ENCODE assay signal across 8 cellular contexts in the genomic region with DNA sequence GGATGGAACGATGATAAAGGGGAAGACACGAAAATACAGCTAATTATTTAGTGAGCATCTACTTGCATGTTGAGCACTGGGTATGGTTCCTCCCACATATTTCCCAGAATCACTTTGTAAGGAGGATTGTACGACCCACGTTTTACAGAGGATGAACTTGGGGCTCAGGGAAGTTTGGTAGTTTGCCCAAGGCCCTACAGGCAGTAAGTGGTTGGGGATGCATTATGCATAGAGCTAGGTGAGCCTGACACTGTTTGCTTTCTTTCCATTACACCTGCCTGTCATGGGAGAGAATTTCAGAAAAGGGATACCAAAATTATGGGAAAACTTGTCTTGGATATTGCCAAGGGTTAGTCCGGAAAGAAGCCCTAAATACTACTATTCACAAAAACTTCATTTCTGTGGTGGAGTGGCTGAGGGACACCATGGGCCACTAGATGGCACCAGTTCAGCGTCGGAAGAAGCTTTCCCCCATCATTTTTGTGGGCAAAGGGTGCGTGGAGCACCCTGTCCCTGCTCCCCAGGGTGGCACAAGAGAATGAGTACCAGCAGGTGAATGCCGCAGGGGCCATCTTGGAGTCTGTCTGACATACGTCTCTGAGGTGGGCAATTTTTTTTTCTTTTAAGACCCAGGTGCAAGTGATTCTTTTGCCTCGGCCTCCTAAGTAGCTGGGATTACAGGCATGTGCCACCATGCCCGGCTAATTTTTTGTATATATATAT. TPM values are rescaled to one million over a fixed set of nuclear protein-coding genes. Genes with fewer than 3 reads are reported as not detected.
A peak's percentile ranks its signal among the peaks of the same experiment; 100 is the strongest.
DNase-seq lines count a peak whose midpoint lies in the region; ATAC-seq, FAIRE-seq and TF ChIP-seq lines count a peak whose summit lies in the region.

No MANE protein-coding gene starts in this region.

- peak; percentile 77 to 84 for TF ChIP-seq RAD21 in K562 (CRISPR knock-in tag; conservative IDR thresholded peaks at IDR 0.05 in 1 of 2, IDR thresholded peaks at IDR 0.05 in 1 of 2)

- H3K27ac ChIP-seq in K562 (ENCODE audit: extremely low read depth, low read depth, low read length) (no peak overlapping the region), keratinocyte (ENCODE audit: control insufficient read depth, insufficient read depth, low read length) (no peak overlapping the region)

- POLR2A ChIA-PET in K562 (lab: Yijun Ruan, JAX), result interaction anchor here (1.2 kb wide), 1 partner anchor 20 kb away, joined by 3 read pairs; no protein-coding TSS in a partner anchor

- H3K4me2 ChIP-seq in K562 (ENCODE audit: insufficient read depth, low read length) (no peak overlapping the region), keratinocyte (ENCODE audit: control insufficient read depth, extremely low read depth, insufficient read depth, low read depth, low read length) (no peak overlapping the region)

- no TSS peak for BruUV-seq in K562 (replicated peaks; lab: Mats Ljungman, UMichigan)

- WGBS in K562 (ENCODE audit: insufficient coverage, low coverage, missing lambda C conversion rate), result 26% methylated on average over 10 of the region's 12 CpGs

- H3K79me2 ChIP-seq in K562 (ENCODE audit: control insufficient read depth, insufficient read depth, low read length) (no peaks in the 10 kb centered on the region), keratinocyte (ENCODE audit: control insufficient read depth, insufficient read depth, low read length) (no peaks in the 10 kb centered on the region)

- CTCF ChIA-PET in K562 (lab: Yijun Ruan, JAX; ENCODE audit: low intra/inter-chr PET ratio), result interaction anchor here (1.2 to 2.3 kb wide), 3 partner anchors 218 to 348 kb away, joined by 3 to 15 read pairs (median 4); no protein-coding TSS in a partner anchor

- H3K9me1 ChIP-seq in K562 (ENCODE audit: control insufficient read depth, insufficient read depth, low read length) (no peaks in the 10 kb centered on the region), keratinocyte (ENCODE audit: control insufficient read depth, extremely low read depth, insufficient read depth, low read length) (no peaks in the 10 kb centered on the region)

- H3K9ac ChIP-seq in K562 (ENCODE audit: insufficient read depth in 1 of 2, low read depth in 2 of 2, low read length in 2 of 2) (no peak overlapping the region), keratinocyte (ENCODE audit: control insufficient read depth, extremely low read depth, insufficient read depth, low read length) (no peak overlapping the region)

- H3K9me3 ChIP-seq in K562 (replicated peaks; ENCODE audit: control insufficient read depth, insufficient read depth, low read depth, low read length) (no peaks in the 10 kb centered on the region), keratinocyte (ENCODE audit: control insufficient read depth, low read depth, low read length) (no peaks in the 10 kb centered on the region)

- H3K4me3 ChIP-seq in K562 (no peak overlapping the region), keratinocyte (ENCODE audit: control insufficient read depth in 2 of 3, extremely low read depth in 1 of 3, insufficient read depth in 2 of 3, low read depth in 1 of 3, low read length in 3 of 3) (no peak overlapping the region)

- no peak for TF ChIP-seq EP300 in K562 (IDR thresholded peaks at IDR 0.05; ENCODE audit: low read length)

- peaks cover 0 to 4% of the 10 kb centered on the region in 2 experiments; a peak in 3 of 5 replicates for H3K4me1 ChIP-seq in K562 (replicated peaks in 1 of 2; ENCODE audit: control insufficient read depth in 2 of 2, insufficient read depth in 2 of 2, low read length in 2 of 2)
- no peaks in the 10 kb centered on the region for H3K4me1 ChIP-seq in keratinocyte (ENCODE audit: control insufficient read depth, extremely low read depth, insufficient read depth, low read length)

- FAIRE-seq in K562 (lab: Jason Lieb, UNC), result peak; percentile 74
- FAIRE-seq in keratinocyte (lab: Jason Lieb, UNC), result peak; percentile 90

- peak; percentile 82 for TF ChIP-seq CTCF in GM12874 (IDR thresholded peaks at IDR 0.05; ENCODE audit: insufficient read depth, low read depth, low read length)
- TF ChIP-seq CTCF in K562 (IDR thresholded peaks at IDR 0.05 in 2 of 3, conservative IDR thresholded peaks at IDR 0.05 in 1 of 3; ENCODE audit: insufficient read depth in 2 of 3, low read depth in 1 of 3, low read length in 3 of 3), result peak; percentile 71 to 79 (median 73)
- TF ChIP-seq CTCF in keratinocyte (optimal IDR thresholded peaks at IDR 0.05 in 1 of 3, IDR thresholded peaks at IDR 0.05 in 1 of 3, conservative IDR thresholded peaks at IDR 0.05 in 1 of 3; ENCODE audit: extremely low read depth in 1 of 3, insufficient read depth in 2 of 3, low read length in 3 of 3), result peak; percentile 89 to 95 (median 90)

- H3K36me3 ChIP-seq in K562 (ENCODE audit: control insufficient read depth, insufficient read depth, low read length), result no peaks in the 10 kb centered on the region
- H3K36me3 ChIP-seq in keratinocyte (ENCODE audit: control insufficient read depth in 2 of 2, extremely low read depth in 1 of 2, insufficient read depth in 2 of 2, low read length in 2 of 2), result no peaks in the 10 kb centered on the region

- dilution Hi-C loops in keratinocyte (cut with MboI; ENCODE audit: extremely low pct_ligation_motif_present, low sequenced_read_pairs), result no loop called here

- intact Hi-C loops in K562 (cut with micrococcal nuclease), result loop anchor here (1.0 to 5.0 kb wide), 4 partner anchors 48 to 349 kb away; no protein-coding TSS in a partner anchor

- H3K27me3 ChIP-seq in K562 (ENCODE audit: control insufficient read depth in 2 of 2, insufficient read depth in 2 of 2, low read length in 2 of 2) (peaks cover 2 to 4% of the 10 kb centered on the region in 2 experiments; a peak in 2 of 5 replicates), keratinocyte (ENCODE audit: control insufficient read depth, extremely low read depth, insufficient read depth, low read length) (no peaks in the 10 kb centered on the region)

- in situ Hi-C loops in K562 (cut with MboI), result loop anchor here (5.0 kb wide), 1 partner anchor 352 kb away; no protein-coding TSS in a partner anchor

- no peaks in the 10 kb centered on the region for H4K20me1 ChIP-seq in K562 (replicated peaks; ENCODE audit: control insufficient read depth, insufficient read depth, low read length)
- no peaks in the 10 kb centered on the region for H4K20me1 ChIP-seq in keratinocyte (ENCODE audit: control insufficient read depth, extremely low read depth, insufficient read depth, low read length)

- H2AFZ ChIP-seq in K562 (ENCODE audit: low read depth, low read length) (no peak overlapping the region), keratinocyte (ENCODE audit: control insufficient read depth, low read length) (no peak overlapping the region)

- no peak for TF ChIP-seq POLR2A in K562 (conservative IDR thresholded peaks at IDR 0.05)

- DNase-seq in NCI-H146 (lab: John Stamatoyannopoulos, UW) (peak; percentile 93), T-helper 9 cell (peak; percentile 33), K562 (ENCODE audit: extremely low read depth in 1 of 4, low spot score in 3 of 4) (peak; percentile 39 to 53 (median 43)), keratinocyte (ENCODE audit: low read depth, low spot score) (no peak)
- DNase-seq in stimulated activated CD4-positive, alpha-beta T cell treated with anti-CD3 and anti-CD28 coated beads, Interleukin-4, amount 100 ng/mL, for 1 hour, result peak; percentile 56

- peak; percentile 84 for ATAC-seq in K562
- no peak for ATAC-seq in HG02885 (IDR thresholded peaks at IDR 0.05; ENCODE audit: poor library complexity, unreplicated experiment)
- ATAC-seq in GM21576 (IDR thresholded peaks at IDR 0.05; ENCODE audit: unreplicated experiment), result no peak

RNA-seq across cellular contexts. Expression of a gene that starts 18.3 kb away (rescaled TPM):
- 447 and 823 TPM in 2 replicates for total RNA-seq in K562 (2011; cell fraction: chromatin; rRNA removed; ENCODE audit: low replicate concordance)
- 475 and 541 TPM in 2 replicates for total RNA-seq in K562 (2011; cell fraction: nucleolus; rRNA removed)
- total RNA-seq in K562 (2011; cell fraction: nucleoplasm; rRNA removed), result 825 and 1,264 TPM in 2 replicates
- total RNA-seq in K562 (2014; rRNA removed), result 1,802 and 1,882 TPM in 2 replicates
- total RNA-seq in K562 (2014; rRNA removed; fragmentation: Illumina TruSeq; extraction: Trizol), result 2,908 and 3,069 TPM in 2 replicates
- 2,586 and 2,715 TPM in 2 replicates for total RNA-seq in K562 (2015; rRNA removed; fragmentation: Illumina TruSeq; extraction: Trizol)
- 1,616 and 1,743 TPM in 2 replicates for total RNA-seq in K562 (2021)
- 3,820 and 3,853 TPM in 2 replicates for polyA plus RNA-seq in K562 (2011; rRNA removed)
- polyA plus RNA-seq in K562 (2011; cell fraction: cytosol; rRNA removed), result 1,711 and 3,017 TPM in 2 replicates
- polyA plus RNA-seq in K562 (2011; cell fraction: nucleus; rRNA removed), result 903 and 1,882 TPM in 2 replicates
- polyA plus RNA-seq in K562 (2012), result 3,078 and 3,615 TPM in 2 replicates
- 2,347 and 2,369 TPM in 2 replicates for polyA plus RNA-seq in K562 (2014; fragmentation: Illumina TruSeq; extraction: Trizol)
- 1,000 to 10,000 TPM; 1,742 to 1,931 TPM for polyA plus RNA-seq in K562 (2014; fragmentation: Nextera tagmentation; extraction: Ambion mirVana)
- 2,595 and 2,810 TPM in 2 replicates for polyA plus RNA-seq in K562 (2014; rRNA removed)
- 1,907 and 2,118 TPM in 2 replicates for polyA minus RNA-seq in K562 (2011; rRNA and poly(A)+ RNA removed)
- polyA minus RNA-seq in K562 (2011; cell fraction: cytosol; rRNA and poly(A)+ RNA removed), result 464 and 522 TPM in 2 replicates
- polyA minus RNA-seq in K562 (2011; cell fraction: nucleus; rRNA and poly(A)+ RNA removed), result 222 and 477 TPM in 2 replicates
- polyA plus RNA-seq in keratinocyte, result 3,809 to 4,739 TPM (median 4,388 TPM) in 3 replicates
- 1,486 TPM for polyA plus RNA-seq in keratinocyte (2011; ENCODE audit: low read depth)
- polyA plus RNA-seq in keratinocyte (2011; cell fraction: cytosol; rRNA removed), result 5,028 and 6,018 TPM in 2 replicates
- polyA plus RNA-seq in keratinocyte (2011; cell fraction: nucleus; rRNA removed), result 1,341 and 1,534 TPM in 2 replicates
- polyA plus RNA-seq in keratinocyte (2012; ENCODE audit: low replicate concordance), result 3,209 and 5,443 TPM in 2 replicates
- polyA minus RNA-seq in keratinocyte, result 593 to 1,842 TPM (median 1,476 TPM) in 3 replicates
- 1,010 TPM for polyA minus RNA-seq in keratinocyte (2011; cell fraction: cytosol; rRNA and poly(A)+ RNA removed)
- polyA minus RNA-seq in keratinocyte (2011; cell fraction: nucleus; rRNA and poly(A)+ RNA removed), result 213 and 300 TPM in 2 replicates

RNA-seq across cellular contexts. Expression of a gene that starts 23.5 kb away (rescaled TPM):
- total RNA-seq in K562 (2011; cell fraction: chromatin; rRNA removed; ENCODE audit: low replicate concordance), result 5.0 and 10.9 TPM in 2 replicates
- total RNA-seq in K562 (2011; cell fraction: nucleolus; rRNA removed), result 4.2 and 5.0 TPM in 2 replicates
- 6.8 and 14.1 TPM in 2 replicates for total RNA-seq in K562 (2011; cell fraction: nucleoplasm; rRNA removed)
- total RNA-seq in K562 (2014; rRNA removed), result 8.5 and 9.6 TPM in 2 replicates
- total RNA-seq in K562 (2014; rRNA removed; fragmentation: Illumina TruSeq; extraction: Trizol), result 20.1 and 25.8 TPM in 2 replicates
- total RNA-seq in K562 (2015; rRNA removed; fragmentation: Illumina TruSeq; extraction: Trizol), result 10.5 and 14.3 TPM in 2 replicates
- 20.4 and 23.2 TPM in 2 replicates for total RNA-seq in K562 (2021)
- polyA plus RNA-seq in K562 (2011; rRNA removed), result 11.5 and 18.7 TPM in 2 replicates
- 10.0 and 11.9 TPM in 2 replicates for polyA plus RNA-seq in K562 (2011; cell fraction: cytosol; rRNA removed)
- polyA plus RNA-seq in K562 (2011; cell fraction: nucleus; rRNA removed), result 3.9 and 6.2 TPM in 2 replicates
- polyA plus RNA-seq in K562 (2012), result 12.6 and 22.2 TPM in 2 replicates
- polyA plus RNA-seq in K562 (2014; fragmentation: Illumina TruSeq; extraction: Trizol), result 17.6 and 21.2 TPM in 2 replicates
- 10 to 100 TPM; 30.1 to 35.0 TPM for polyA plus RNA-seq in K562 (2014; fragmentation: Nextera tagmentation; extraction: Ambion mirVana)
- polyA plus RNA-seq in K562 (2014; rRNA removed), result 28.8 and 32.5 TPM in 2 replicates
- 1.6 and 2.2 TPM in 2 replicates for polyA minus RNA-seq in K562 (2011; rRNA and poly(A)+ RNA removed)
- 2.4 and 4.2 TPM in 2 replicates for polyA minus RNA-seq in K562 (2011; cell fraction: cytosol; rRNA and poly(A)+ RNA removed)
- 1.5 and 3.1 TPM in 2 replicates for polyA minus RNA-seq in K562 (2011; cell fraction: nucleus; rRNA and poly(A)+ RNA removed)
- 22.7 to 35.7 TPM (median 23.5 TPM) in 3 replicates for polyA plus RNA-seq in keratinocyte
- polyA plus RNA-seq in keratinocyte (2011; ENCODE audit: low read depth), result 7.7 TPM
- 32.6 and 42.6 TPM in 2 replicates for polyA plus RNA-seq in keratinocyte (2011; cell fraction: cytosol; rRNA removed)
- 12.0 and 20.0 TPM in 2 replicates for polyA plus RNA-seq in keratinocyte (2011; cell fraction: nucleus; rRNA removed)
- polyA plus RNA-seq in keratinocyte (2012; ENCODE audit: low replicate concordance), result 23.3 and 31.9 TPM in 2 replicates
- polyA minus RNA-seq in keratinocyte, result 0.79 to 1.6 TPM (median 0.93 TPM) in 3 replicates
- 10.7 TPM for polyA minus RNA-seq in keratinocyte (2011; cell fraction: cytosol; rRNA and poly(A)+ RNA removed)
- polyA minus RNA-seq in keratinocyte (2011; cell fraction: nucleus; rRNA and poly(A)+ RNA removed), result 1.3 and 2.2 TPM in 2 replicates

RNA-seq across cellular contexts. Expression of a gene that starts 50.1 kb away (rescaled TPM):
- total RNA-seq in K562 (2011; cell fraction: chromatin; rRNA removed; ENCODE audit: low replicate concordance), result 77.7 and 126 TPM in 2 replicates
- total RNA-seq in K562 (2011; cell fraction: nucleolus; rRNA removed), result 56.0 and 58.8 TPM in 2 replicates
- total RNA-seq in K562 (2011; cell fraction: nucleoplasm; rRNA removed), result 42.7 and 53.3 TPM in 2 replicates
- total RNA-seq in K562 (2014; rRNA removed) (29.4 and 51.0 TPM in 2 replicates), K562 (2014; rRNA removed; fragmentation: Illumina TruSeq; extraction: Trizol) (23.9 and 29.3 TPM in 2 replicates), K562 (2015; rRNA removed; fragmentation: Illumina TruSeq; extraction: Trizol) (22.3 and 28.7 TPM in 2 replicates), K562 (2021) (40.3 and 42.4 TPM in 2 replicates)
- polyA plus RNA-seq in K562 (2011; rRNA removed) (60.0 and 66.2 TPM in 2 replicates), K562 (2014; fragmentation: Illumina TruSeq; extraction: Trizol) (18.3 and 22.5 TPM in 2 replicates), K562 (2014; fragmentation: Nextera tagmentation; extraction: Ambion mirVana) (1 to 10 TPM; 5.2 to 8.4 TPM), K562 (2014; rRNA removed) (18.9 and 23.3 TPM in 2 replicates), keratinocyte (26.0 to 52.9 TPM (median 46.0 TPM) in 3 replicates)
- 23.0 and 31.2 TPM in 2 replicates for polyA plus RNA-seq in K562 (2011; cell fraction: cytosol; rRNA removed)
- polyA plus RNA-seq in K562 (2011; cell fraction: nucleus; rRNA removed), result 27.0 and 29.3 TPM in 2 replicates
- 18.6 and 57.1 TPM in 2 replicates for polyA plus RNA-seq in K562 (2012)
- 64.2 and 82.7 TPM in 2 replicates for polyA minus RNA-seq in K562 (2011; rRNA and poly(A)+ RNA removed)
- 32.9 and 33.6 TPM in 2 replicates for polyA minus RNA-seq in K562 (2011; cell fraction: cytosol; rRNA and poly(A)+ RNA removed)
- 81.0 and 89.4 TPM in 2 replicates for polyA minus RNA-seq in K562 (2011; cell fraction: nucleus; rRNA and poly(A)+ RNA removed)
- 34.9 TPM for polyA plus RNA-seq in keratinocyte (2011; ENCODE audit: low read depth)
- polyA plus RNA-seq in keratinocyte (2011; cell fraction: cytosol; rRNA removed), result 22.4 and 55.7 TPM in 2 replicates
- polyA plus RNA-seq in keratinocyte (2011; cell fraction: nucleus; rRNA removed), result 17.0 and 17.4 TPM in 2 replicates
- 28.1 and 33.6 TPM in 2 replicates for polyA plus RNA-seq in keratinocyte (2012; ENCODE audit: low replicate concordance)
- polyA minus RNA-seq in keratinocyte, result 51.9 to 67.9 TPM (median 58.9 TPM) in 3 replicates
- 46.6 TPM for polyA minus RNA-seq in keratinocyte (2011; cell fraction: cytosol; rRNA and poly(A)+ RNA removed)
- 68.8 and 95.8 TPM in 2 replicates for polyA minus RNA-seq in keratinocyte (2011; cell fraction: nucleus; rRNA and poly(A)+ RNA removed)

RNA-seq across cellular contexts. Expression of a gene that starts 51.3 kb away (rescaled TPM):
- total RNA-seq in K562 (2011; cell fraction: chromatin; rRNA removed; ENCODE audit: low replicate concordance), result 3.2 and 9.7 TPM in 2 replicates
- total RNA-seq in K562 (2011; cell fraction: nucleolus; rRNA removed), result 5.0 and 5.2 TPM in 2 replicates
- 5.9 and 6.3 TPM in 2 replicates for total RNA-seq in K562 (2011; cell fraction: nucleoplasm; rRNA removed)
- total RNA-seq in K562 (2014; rRNA removed) (0.78 and 1.00 TPM in 2 replicates), K562 (2014; rRNA removed; fragmentation: Illumina TruSeq; extraction: Trizol) (1.3 and 1.4 TPM in 2 replicates), K562 (2015; rRNA removed; fragmentation: Illumina TruSeq; extraction: Trizol) (1.4 and 1.7 TPM in 2 replicates), K562 (2021) (1.8 and 2.3 TPM in 2 replicates)
- polyA plus RNA-seq in K562 (2011; rRNA removed) (0.96 and 1.2 TPM in 2 replicates), K562 (2014; fragmentation: Illumina TruSeq; extraction: Trizol) (1.4 and 1.6 TPM in 2 replicates), K562 (2014; fragmentation: Nextera tagmentation; extraction: Ambion mirVana) (1 to 10 TPM in 1 of 2 experiments, under 1 TPM in 1; 0.76 to 1.6 TPM), K562 (2014; rRNA removed) (1.3 and 1.9 TPM in 2 replicates), keratinocyte (200 to 263 TPM (median 241 TPM) in 3 replicates)
- 1.2 and 1.3 TPM in 2 replicates for polyA plus RNA-seq in K562 (2011; cell fraction: cytosol; rRNA removed)
- 2.1 and 2.9 TPM in 2 replicates for polyA plus RNA-seq in K562 (2011; cell fraction: nucleus; rRNA removed)
- polyA plus RNA-seq in K562 (2012), result 2.8 and 8.5 TPM in 2 replicates
- polyA minus RNA-seq in K562 (2011; rRNA and poly(A)+ RNA removed), result 1.6 and 2.9 TPM in 2 replicates
- polyA minus RNA-seq in K562 (2011; cell fraction: cytosol; rRNA and poly(A)+ RNA removed), result 0.48 and 2.1 TPM in 2 replicates
- 1.2 and 1.3 TPM in 2 replicates for polyA minus RNA-seq in K562 (2011; cell fraction: nucleus; rRNA and poly(A)+ RNA removed)
- 48.8 TPM for polyA plus RNA-seq in keratinocyte (2011; ENCODE audit: low read depth)
- polyA plus RNA-seq in keratinocyte (2011; cell fraction: cytosol; rRNA removed), result 99.5 and 116 TPM in 2 replicates
- 432 and 488 TPM in 2 replicates for polyA plus RNA-seq in keratinocyte (2011; cell fraction: nucleus; rRNA removed)
- polyA plus RNA-seq in keratinocyte (2012; ENCODE audit: low replicate concordance), result 63.4 and 175 TPM in 2 replicates
- 261 to 340 TPM (median 323 TPM) in 3 replicates for polyA minus RNA-seq in keratinocyte
- 149 TPM for polyA minus RNA-seq in keratinocyte (2011; cell fraction: cytosol; rRNA and poly(A)+ RNA removed)
- 253 and 530 TPM in 2 replicates for polyA minus RNA-seq in keratinocyte (2011; cell fraction: nucleus; rRNA and poly(A)+ RNA removed)
